In genomic region chr11:76172583-76172982, GRCh38 we compare ENCODE assay signal across 18 cellular contexts. TPM values are rescaled to one million over a fixed set of nuclear protein-coding genes. Genes with fewer than 3 reads are reported as not detected.
DNase-seq lines count a peak whose midpoint lies in the region; ATAC-seq and FAIRE-seq lines count a peak whose summit lies in the region.
"Had no signal": no experiment of that assay in that cellular context is flagged by ENCODE, and none has a peak within 500 bp of the region (broad histone marks: within the 10 kb centered on the region; RNA-seq: fewer than 3 reads in every experiment).

No MANE protein-coding gene starts in this region.

- intact Hi-C loops in left ventricle myocardium superior (cut with micrococcal nuclease) = no loop called here

- CTCF ChIA-PET in activated naive CD4-positive, alpha-beta T cell treated with anti-CD3 and anti-CD28 coated beads, Interleukin-2, amount 10 ng/mL, durations not matched to agents 7 days and 5 days (lab: Charles Lee) = no interaction called here

- H3K27ac Mint-ChIP-seq in activated naive CD4-positive, alpha-beta T cell treated with anti-CD3 and anti-CD28 coated beads, Interleukin-2, amount 10 ng/mL, durations not matched to agents 7 days and 5 days = no peak overlapping the region
- H3K27ac Mint-ChIP-seq: H9 had no signal

- no peaks in the 10 kb centered on the region for H3K36me3 Mint-ChIP-seq in activated naive CD4-positive, alpha-beta T cell treated with anti-CD3 and anti-CD28 coated beads, Interleukin-2, amount 10 ng/mL, durations not matched to agents 7 days and 5 days
- H3K36me3 Mint-ChIP-seq: CD8-positive, alpha-beta T cell had no signal

- H3K4me3 Mint-ChIP-seq in activated naive CD4-positive, alpha-beta T cell treated with anti-CD3 and anti-CD28 coated beads, Interleukin-2, amount 10 ng/mL, durations not matched to agents 7 days and 5 days = no peak overlapping the region
- H3K4me3 Mint-ChIP-seq: CD8-positive, alpha-beta T cell; H9 had no signal

- no peak for ATAC-seq in left ventricle myocardium superior
- ATAC-seq: CD8-positive, alpha-beta T cell; Panc1 had no signal

- H3K27me3 Mint-ChIP-seq in activated naive CD4-positive, alpha-beta T cell treated with anti-CD3 and anti-CD28 coated beads, Interleukin-2, amount 10 ng/mL, durations not matched to agents 7 days and 5 days = no peaks in the 10 kb centered on the region

- no peaks in the 10 kb centered on the region for H3K9me3 Mint-ChIP-seq in activated naive CD4-positive, alpha-beta T cell treated with anti-CD3 and anti-CD28 coated beads, Interleukin-2, amount 10 ng/mL, durations not matched to agents 7 days and 5 days
- H3K9me3 Mint-ChIP-seq: CD8-positive, alpha-beta T cell; H9 had no signal

- no peak for FAIRE-seq in HTR-8/SVneo (lab: Jason Lieb, UNC)
- FAIRE-seq: A204.1 had no signal

- peak; percentile 10 for DNase-seq in NCI-H510A treated with DMSO at 0.1 percent for 48 hours (lab: John Stamatoyannopoulos, UW)
- DNase-seq in NCI-H510A (lab: John Stamatoyannopoulos, UW) = no peak
- peak; percentile 75 to 92 for DNase-seq in NCI-H524 (lab: John Stamatoyannopoulos, UW)
- DNase-seq in astrocyte of the hippocampus (ENCODE audit: low read depth, low spot score) = peak; percentile 24
- no peak for DNase-seq in left ventricle myocardium superior
- DNase-seq in HTR-8/SVneo (ENCODE audit: insufficient read length, low spot score) = no peak
- DNase-seq in activated naive CD4-positive, alpha-beta T cell treated with anti-CD3 and anti-CD28 coated beads, Interleukin-2, amount 10 ng/mL, durations not matched to agents 7 days and 5 days = no peak
- DNase-seq: CD8-positive, alpha-beta T cell; DMS79 treated with DMSO at 0.1 percent for 48 hours; H9; KBM-7; MV-4-11; NCI-H146; NCI-H2107; NCI-H526 treated with DMSO at 0.1 percent for 48 hours; T-helper 1 cell had no signal

- peaks cover 3% of the 10 kb centered on the region for H3K4me1 Mint-ChIP-seq in activated naive CD4-positive, alpha-beta T cell treated with anti-CD3 and anti-CD28 coated beads, Interleukin-2, amount 10 ng/mL, durations not matched to agents 7 days and 5 days

RNA-seq across cellular contexts. Expression of gene WNT11, which starts 33.7 kb away (rescaled TPM):
- total RNA-seq in left ventricle myocardium superior = 15.2 TPM
- total RNA-seq: H9 had no signal

Comparison
In these comparisons a context has a peak if more than half of its experiments do, and no peak if none do; other contexts are left out.
1. DNase-seq: peak in NCI-H510A treated with DMSO at 0.1 percent for 48 hours (single experiment), NCI-H524 (2 of 2) and astrocyte of the hippocampus (single experiment); none in NCI-H510A (single experiment), left ventricle myocardium superior (single experiment), HTR-8/SVneo (single experiment) and activated naive CD4-positive, alpha-beta T cell treated with anti-CD3 and anti-CD28 coated beads, Interleukin-2, amount 10 ng/mL, durations not matched to agents 7 days and 5 days (single experiment).